ENCODE assay signal across 24 cellular contexts in genomic region chr14:49920935-49921334, GRCh38. TPM values are rescaled to one million over a fixed set of nuclear protein-coding genes. Genes with fewer than 3 reads are reported as not detected.
DNase-seq lines count a peak whose midpoint lies in the region; ATAC-seq and TF ChIP-seq lines count a peak whose summit lies in the region.
"Had no signal": no experiment of that assay in that cellular context is flagged by ENCODE, and none has a peak within 500 bp of the region (broad histone marks: within the 10 kb centered on the region; RNA-seq: fewer than 3 reads in every experiment).

No MANE protein-coding gene starts in this region.

- H3K9me3 Mint-ChIP-seq in activated B cell treated with CpG ODN at 0.5 μM for 24 hours = peaks cover 3% of the 10 kb centered on the region
- peaks cover 0 to 6% of the 10 kb centered on the region in 2 donors for H3K9me3 Mint-ChIP-seq in stimulated activated naive B cell treated with anti-CD40 and anti-IgM and Interleukin-4, amounts not matched to agents 10 μg/mL and 1 μg/mL and 100 μg/mL, for 72 hours
- H3K9me3 Mint-ChIP-seq: activated naive CD4-positive, alpha-beta T cell treated with anti-CD3 and anti-CD28 coated beads, Interleukin-2, amount 10 ng/mL, durations not matched to agents 7 days and 5 days; activated T-cell treated with anti-CD3 and anti-CD28 coated beads, Interleukin-2, amount 50 U/mL, for 24 hours had no signal

- no peak for TF ChIP-seq CTCF in activated B cell treated with CpG ODN at 0.5 μM for 24 hours (IDR thresholded peaks at IDR 0.05)

- POLR2A ChIA-PET in activated B cell treated with CpG ODN at 0.5 μM for 24 hours (lab: Charles Lee) = interaction anchor here (0.5 to 1.7 kb wide), 10 partner anchors 8 to 227 kb away, joined by 3 to 9 read pairs (median 3); partner anchors contain the start of gene ARF6

- CTCF ChIA-PET in activated B cell treated with CpG ODN at 0.5 μM for 24 hours (lab: Charles Lee) = interaction anchor here (1.0 kb wide), 1 partner anchor 59 kb away, joined by 4 read pairs; no protein-coding TSS in a partner anchor

- no peaks in the 10 kb centered on the region for H3K27me3 ChIP-seq in aorta (ENCODE audit: control insufficient read depth in 1 of 2, insufficient read depth in 2 of 2, low read length in 1 of 2)
- H3K27me3 ChIP-seq: heart right ventricle, neutrophil, uterus had no signal

- H3K4me1 ChIP-seq in aorta (ENCODE audit: control insufficient read depth in 1 of 2, insufficient read depth in 2 of 2, low read length in 2 of 2) = no peaks in the 10 kb centered on the region
- H3K4me1 ChIP-seq: uterus had no signal

- H3K27me3 Mint-ChIP-seq in activated B cell treated with CpG ODN at 0.5 μM for 24 hours = no peaks in the 10 kb centered on the region
- no peaks in the 10 kb centered on the region for H3K27me3 Mint-ChIP-seq in stimulated activated naive B cell treated with anti-CD40 and anti-IgM and Interleukin-4, amounts not matched to agents 10 μg/mL and 1 μg/mL and 100 μg/mL, for 72 hours
- H3K27me3 Mint-ChIP-seq: activated T-cell treated with anti-CD3 and anti-CD28 coated beads, Interleukin-2, amount 50 U/mL, for 24 hours had no signal

- H3K4me3 Mint-ChIP-seq in activated B cell treated with CpG ODN at 0.5 μM for 24 hours = peak overlapping the region; percentile 58
- peak overlapping the region in 1 of 2 donors; percentile 60 for H3K4me3 Mint-ChIP-seq in stimulated activated naive B cell treated with anti-CD40 and anti-IgM and Interleukin-4, amounts not matched to agents 10 μg/mL and 1 μg/mL and 100 μg/mL, for 72 hours
- H3K4me3 Mint-ChIP-seq: activated naive CD4-positive, alpha-beta T cell treated with anti-CD3 and anti-CD28 coated beads, Interleukin-2, amount 10 ng/mL, durations not matched to agents 7 days and 5 days; activated T-cell treated with anti-CD3 and anti-CD28 coated beads, Interleukin-2, amount 50 U/mL, for 24 hours had no signal

- H3K4me3 ChIP-seq in aorta (ENCODE audit: low read length in 2 of 2) = no peak overlapping the region
- H3K4me3 ChIP-seq: heart right ventricle, PC-9, skin epidermis, uterus had no signal

- peak; percentile 61 for DNase-seq in NOMO-1 treated with DMSO at 0.1 percent for 48 hours (lab: John Stamatoyannopoulos, UW; ENCODE audit: unreplicated experiment)
- DNase-seq in NOMO-1 treated with dmso at 0.1 percent for 144 hours (lab: John Stamatoyannopoulos, UW; ENCODE audit: unreplicated experiment) = no peak
- no peak for DNase-seq in activated B cell treated with CpG ODN at 0.5 μM for 24 hours
- DNase-seq in stimulated activated naive B cell treated with anti-CD40 and anti-IgM and Interleukin-4, amounts not matched to agents 10 μg/mL and 1 μg/mL and 100 μg/mL, for 72 hours = peak; percentile 25
- DNase-seq in aorta = no peak
- no peak for DNase-seq in NCI-H1105 (lab: John Stamatoyannopoulos, UW)
- no peak for DNase-seq in stimulated activated CD4-positive, alpha-beta T cell treated with anti-CD3 and anti-CD28 coated beads, Interleukin-2, amount 100 ng/mL, for 24 hours
- DNase-seq: activated CD4-positive, alpha-beta T cell treated with anti-CD3 and anti-CD28 coated beads, Interleukin-2, amount 50 U/mL, for 48 hours; activated naive CD4-positive, alpha-beta T cell treated with anti-CD3 and anti-CD28 coated beads, Interleukin-2, amount 10 ng/mL, durations not matched to agents 7 days and 5 days; activated T-cell treated with anti-CD3 and anti-CD28 coated beads, Interleukin-2, amount 50 U/mL, for 24 hours; caudate nucleus; EL; heart right ventricle; NCI-H146; stimulated activated CD4-positive, alpha-beta T cell treated with anti-CD3 and anti-CD28 coated beads, Interleukin-4, amount 100 ng/mL, for 1 hour; T-helper 2 cell; uterus had no signal

- intact Hi-C loops in activated B cell treated with CpG ODN at 0.5 μM for 24 hours (cut with micrococcal nuclease) = loop anchor here (1.0 kb wide), 3 partner anchors 9 to 50 kb away; no protein-coding TSS in a partner anchor
- intact Hi-C loops in aorta (cut with DNase I) = no loop called here

- no peaks in the 10 kb centered on the region for H3K36me3 Mint-ChIP-seq in activated B cell treated with CpG ODN at 0.5 μM for 24 hours (ENCODE audit: low read depth)
- peaks cover 14 to 18% of the 10 kb centered on the region in 2 donors for H3K36me3 Mint-ChIP-seq in stimulated activated naive B cell treated with anti-CD40 and anti-IgM and Interleukin-4, amounts not matched to agents 10 μg/mL and 1 μg/mL and 100 μg/mL, for 72 hours
- H3K36me3 Mint-ChIP-seq: activated naive CD4-positive, alpha-beta T cell treated with anti-CD3 and anti-CD28 coated beads, Interleukin-2, amount 10 ng/mL, durations not matched to agents 7 days and 5 days had no signal

- ATAC-seq in HG03442 (IDR thresholded peaks at IDR 0.05; ENCODE audit: unreplicated experiment) (peak; percentile 50), activated B cell treated with CpG ODN at 0.5 μM for 24 hours (ENCODE audit: low read depth) (peak; percentile 77), aorta (ENCODE audit: low FRiP score) (no peak)
- ATAC-seq in stimulated activated naive B cell treated with anti-CD40 and anti-IgM and Interleukin-4, amounts not matched to agents 10 μg/mL and 1 μg/mL and 100 μg/mL, for 72 hours (replicated peaks) = peak; percentile 94 to 96
- ATAC-seq: HCT116, heart right ventricle, HepG2 had no signal

- no peaks in the 10 kb centered on the region for H3K36me3 ChIP-seq in aorta (ENCODE audit: control insufficient read depth in 1 of 2, insufficient read depth in 2 of 2, low read length in 1 of 2)
- H3K36me3 ChIP-seq: heart right ventricle, neutrophil, uterus had no signal

- peak overlapping the region; percentile 76 for H3K27ac Mint-ChIP-seq in activated B cell treated with CpG ODN at 0.5 μM for 24 hours
- H3K27ac Mint-ChIP-seq in stimulated activated naive B cell treated with anti-CD40 and anti-IgM and Interleukin-4, amounts not matched to agents 10 μg/mL and 1 μg/mL and 100 μg/mL, for 72 hours = peak overlapping the region; percentile 65
- H3K27ac Mint-ChIP-seq: activated naive CD4-positive, alpha-beta T cell treated with anti-CD3 and anti-CD28 coated beads, Interleukin-2, amount 10 ng/mL, durations not matched to agents 7 days and 5 days; activated T-cell treated with anti-CD3 and anti-CD28 coated beads, Interleukin-2, amount 50 U/mL, for 24 hours had no signal

- 93 to 96% methylated on average over 2 of the region's 2 CpGs for WGBS in aorta, 2 donors

- peaks cover 43% of the 10 kb centered on the region for H3K4me1 Mint-ChIP-seq in activated B cell treated with CpG ODN at 0.5 μM for 24 hours
- H3K4me1 Mint-ChIP-seq in stimulated activated naive B cell treated with anti-CD40 and anti-IgM and Interleukin-4, amounts not matched to agents 10 μg/mL and 1 μg/mL and 100 μg/mL, for 72 hours = peaks cover 21 to 48% of the 10 kb centered on the region in 2 donors

- H3K9me3 ChIP-seq in aorta (ENCODE audit: control insufficient read depth, low read length) = no peaks in the 10 kb centered on the region
- H3K9me3 ChIP-seq: heart right ventricle, neutrophil, uterus had no signal

- H3K27ac ChIP-seq in aorta (ENCODE audit: low read depth in 1 of 2, low read length in 2 of 2) = no peak overlapping the region
- H3K27ac ChIP-seq: heart right ventricle, neutrophil, PC-9, skin epidermis, uterus, VCaP had no signal

RNA-seq across cellular contexts. Expression of gene ARF6, which starts 28.1 kb away (rescaled TPM):
- total RNA-seq in activated B cell treated with CpG ODN at 0.5 μM for 24 hours (136 and 142 TPM in 2 replicates), aorta (10 to 100 TPM; 56.3 to 64.0 TPM)
- polyA plus RNA-seq in aorta = 10 to 100 TPM; 26.8 to 45.5 TPM

Comparison
In these comparisons a context has a peak if more than half of its experiments do, and no peak if none do; other contexts are left out.
1. DNase-seq: peak in NOMO-1 treated with DMSO at 0.1 percent for 48 hours (single experiment) and stimulated activated naive B cell treated with anti-CD40 and anti-IgM and Interleukin-4, amounts not matched to agents 10 μg/mL and 1 μg/mL and 100 μg/mL, for 72 hours (single experiment); none in NOMO-1 treated with dmso at 0.1 percent for 144 hours (single experiment), activated B cell treated with CpG ODN at 0.5 μM for 24 hours (single experiment), aorta (0 of 2), NCI-H1105 (single experiment) and stimulated activated CD4-positive, alpha-beta T cell treated with anti-CD3 and anti-CD28 coated beads, Interleukin-2, amount 100 ng/mL, for 24 hours (0 of 2).